1 cellular context compared by ENCODE assay signal in the genomic region with DNA sequence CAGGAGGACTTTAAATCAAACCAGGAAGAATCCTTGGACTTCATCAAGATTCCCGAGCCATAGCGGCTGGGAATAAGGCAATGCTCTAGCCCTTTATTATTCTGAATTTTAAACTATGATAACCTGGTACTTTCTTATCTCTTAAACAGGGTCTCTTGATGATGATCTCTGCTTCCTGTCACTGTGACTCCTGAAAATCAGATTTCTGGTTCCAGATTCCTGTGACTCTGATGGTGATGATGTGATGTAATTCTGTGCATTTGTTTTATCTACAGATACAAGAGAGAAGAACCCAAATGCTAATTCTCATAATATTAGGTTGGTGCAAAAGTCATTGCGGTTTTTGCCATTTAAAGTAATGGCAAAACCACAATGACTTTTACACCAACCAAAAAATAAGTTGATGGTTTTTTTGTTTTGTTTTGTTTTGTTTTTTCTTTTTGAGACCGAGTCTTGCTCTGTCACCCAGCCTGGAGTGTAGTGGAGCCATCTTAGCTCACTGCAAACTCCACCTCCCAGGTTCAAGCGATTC.
TF ChIP-seq lines count a peak whose summit lies in the region.

No MANE protein-coding gene starts in this region.

TF ChIP-seq in HepG2, 621 proteins besides CTCF, POLR2A, EP300 and RAD21 (continued from another document):
- TF ChIP-seq, protein P1, sequence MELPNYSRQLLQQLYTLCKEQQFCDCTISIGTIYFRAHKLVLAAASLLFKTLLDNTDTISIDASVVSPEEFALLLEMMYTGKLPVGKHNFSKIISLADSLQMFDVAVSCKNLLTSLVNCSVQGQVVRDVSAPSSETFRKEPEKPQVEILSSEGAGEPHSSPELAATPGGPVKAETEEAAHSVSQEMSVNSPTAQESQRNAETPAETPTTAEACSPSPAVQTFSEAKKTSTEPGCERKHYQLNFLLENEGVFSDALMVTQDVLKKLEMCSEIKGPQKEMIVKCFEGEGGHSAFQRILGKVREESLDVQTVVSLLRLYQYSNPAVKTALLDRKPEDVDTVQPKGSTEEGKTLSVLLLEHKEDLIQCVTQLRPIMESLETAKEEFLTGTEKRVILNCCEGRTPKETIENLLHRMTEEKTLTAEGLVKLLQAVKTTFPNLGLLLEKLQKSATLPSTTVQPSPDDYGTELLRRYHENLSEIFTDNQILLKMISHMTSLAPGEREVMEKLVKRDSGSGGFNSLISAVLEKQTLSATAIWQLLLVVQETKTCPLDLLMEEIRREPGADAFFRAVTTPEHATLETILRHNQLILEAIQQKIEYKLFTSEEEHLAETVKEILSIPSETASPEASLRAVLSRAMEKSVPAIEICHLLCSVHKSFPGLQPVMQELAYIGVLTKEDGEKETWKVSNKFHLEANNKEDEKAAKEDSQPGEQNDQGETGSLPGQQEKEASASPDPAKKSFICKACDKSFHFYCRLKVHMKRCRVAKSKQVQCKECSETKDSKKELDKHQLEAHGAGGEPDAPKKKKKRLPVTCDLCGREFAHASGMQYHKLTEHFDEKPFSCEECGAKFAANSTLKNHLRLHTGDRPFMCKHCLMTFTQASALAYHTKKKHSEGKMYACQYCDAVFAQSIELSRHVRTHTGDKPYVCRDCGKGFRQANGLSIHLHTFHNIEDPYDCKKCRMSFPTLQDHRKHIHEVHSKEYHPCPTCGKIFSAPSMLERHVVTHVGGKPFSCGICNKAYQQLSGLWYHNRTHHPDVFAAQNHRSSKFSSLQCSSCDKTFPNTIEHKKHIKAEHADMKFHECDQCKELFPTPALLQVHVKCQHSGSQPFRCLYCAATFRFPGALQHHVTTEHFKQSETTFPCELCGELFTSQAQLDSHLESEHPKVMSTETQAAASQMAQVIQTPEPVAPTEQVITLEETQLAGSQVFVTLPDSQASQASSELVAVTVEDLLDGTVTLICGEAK (IDR thresholded peaks at IDR 0.05), result peak; percentile 53; the same call in 1 of the 2 replicates
- TF ChIP-seq, protein P1 (CRISPR knock-in tag; IDR thresholded peaks at IDR 0.05), result no peak
